In genomic region chr16:66961065-66961744, GRCh38 we compare ENCODE assay signal across 8 cellular contexts. TPM values are rescaled to one million over a fixed set of nuclear protein-coding genes. Genes with fewer than 3 reads are reported as not detected.
DNase-seq lines count a peak whose midpoint lies in the region; ATAC-seq and TF ChIP-seq lines count a peak whose summit lies in the region.

CES3 (plus strand) TSS chr16:66961266; CDS start chr16:66961308, 42 bp downstream.

- peaks cover 6% of the 10 kb centered on the region for H3K36me3 Mint-ChIP-seq in Caco-2 (ENCODE audit: insufficient read depth, unreplicated experiment)
- no peaks in the 10 kb centered on the region for H3K36me3 Mint-ChIP-seq in activated naive CD4-positive, alpha-beta T cell treated with anti-CD3 and anti-CD28 coated beads for 36 hours (ENCODE audit: low read depth)

- no peaks in the 10 kb centered on the region for H3K27me3 ChIP-seq in Caco-2 (replicated peaks; ENCODE audit: control insufficient read depth, insufficient read depth, low read length)

- no peaks in the 10 kb centered on the region for H3K9me3 ChIP-seq in Caco-2

- peak; percentile 78 to 94 for TF ChIP-seq CTCF in Caco-2 (IDR thresholded peaks at IDR 0.05; ENCODE audit: insufficient read depth in 1 of 2, low read depth in 1 of 2, low read length in 1 of 2, severe bottlenecking in 1 of 2, unreplicated experiment in 1 of 2)

- no peak within 1 kb of the TSS for H3K27ac Mint-ChIP-seq in Caco-2 (ENCODE audit: unreplicated experiment)
- no peak within 1 kb of the TSS for H3K27ac Mint-ChIP-seq in activated naive CD4-positive, alpha-beta T cell treated with anti-CD3 and anti-CD28 coated beads for 36 hours

- DNase-seq in Caco-2 (peak; percentile 80 to 83), RPMI8226 (peak; percentile 88), left cardiac atrium (peak; percentile 60), renal cortical epithelial cell (ENCODE audit: low read depth) (peak; percentile 68)
- DNase-seq in Jurkat, Clone E6-1 (ENCODE audit: low read depth, low spot score): peak; percentile 83
- DNase-seq in activated naive CD4-positive, alpha-beta T cell treated with anti-CD3 and anti-CD28 coated beads for 36 hours: peak; percentile 77
- DNase-seq in effector CD4-positive, alpha-beta T cell: no peak

- BruUV-seq in Caco-2 (replicated peaks; lab: Mats Ljungman, UMichigan): no TSS peak

- CTCF ChIA-PET in Caco-2 (lab: Charles Lee): interaction anchor here (0.6 to 1.6 kb wide), 10 partner anchors 8 to 285 kb away, joined by 3 to 8 read pairs (median 3); partner anchors contain the start of genes B3GNT9 and CDH16
- CTCF ChIA-PET in activated naive CD4-positive, alpha-beta T cell treated with anti-CD3 and anti-CD28 coated beads for 36 hours (lab: Charles Lee): interaction anchor here (0.6 to 1.7 kb wide), 13 partner anchors 9 to 409 kb away, joined by 3 to 11 read pairs (median 3); no protein-coding TSS in a partner anchor

- peak within 1 kb of the TSS; percentile 9 for H3K4me3 Mint-ChIP-seq in Caco-2 (ENCODE audit: unreplicated experiment)
- H3K4me3 Mint-ChIP-seq in activated naive CD4-positive, alpha-beta T cell treated with anti-CD3 and anti-CD28 coated beads for 36 hours: no peak within 1 kb of the TSS

- H3K4me1 ChIP-seq in Caco-2: no peaks in the 10 kb centered on the region

- POLR2A ChIA-PET in Caco-2 (lab: Charles Lee): interaction anchor here (0.5 kb wide), 1 partner anchor 286 kb away, joined by 3 read pairs; no protein-coding TSS in a partner anchor

- ATAC-seq in GM19467 (IDR thresholded peaks at IDR 0.05; ENCODE audit: unreplicated experiment) (peak; percentile 63), left cardiac atrium (peak; percentile 41 to 73)

- no peaks in the 10 kb centered on the region for H3K4me1 Mint-ChIP-seq in Caco-2 (ENCODE audit: low read depth, unreplicated experiment)
- H3K4me1 Mint-ChIP-seq in activated naive CD4-positive, alpha-beta T cell treated with anti-CD3 and anti-CD28 coated beads for 36 hours (ENCODE audit: low read depth): peaks cover 19% of the 10 kb centered on the region

- no peak within 1 kb of the TSS for H3K4me3 ChIP-seq in Caco-2 (ENCODE audit: low read depth, low read length)
- H3K4me3 ChIP-seq in Jurkat, Clone E6-1 (ENCODE audit: low read length): peak within 1 kb of the TSS; percentile 82

- no peaks in the 10 kb centered on the region for H3K9me3 Mint-ChIP-seq in Caco-2 (ENCODE audit: unreplicated experiment)
- H3K9me3 Mint-ChIP-seq in activated naive CD4-positive, alpha-beta T cell treated with anti-CD3 and anti-CD28 coated beads for 36 hours: no peaks in the 10 kb centered on the region

- no peaks in the 10 kb centered on the region for H3K36me3 ChIP-seq in Caco-2 (ENCODE audit: control insufficient read depth, insufficient read depth, low read length)

- intact Hi-C loops in Caco-2 (cut with micrococcal nuclease; ENCODE audit: unreplicated experiment) (no loop called here), left cardiac atrium (cut with DNase I) (no loop called here)
- intact Hi-C loops in activated naive CD4-positive, alpha-beta T cell treated with anti-CD3 and anti-CD28 coated beads for 36 hours (cut with micrococcal nuclease): no loop called here

- peaks cover 7% of the 10 kb centered on the region for H3K27me3 Mint-ChIP-seq in Caco-2 (ENCODE audit: insufficient read depth, unreplicated experiment)
- no peaks in the 10 kb centered on the region for H3K27me3 Mint-ChIP-seq in activated naive CD4-positive, alpha-beta T cell treated with anti-CD3 and anti-CD28 coated beads for 36 hours (ENCODE audit: low read depth)

RNA-seq across cellular contexts. Expression of gene CES3, which starts in this region (rescaled TPM):
- 0.79 and 0.95 TPM in 2 replicates for total RNA-seq in Caco-2 (2022)
- polyA plus RNA-seq in Jurkat, Clone E6-1 (2012; ENCODE audit: insufficient read depth, insufficient read length): 7.8 TPM
- total RNA-seq in activated naive CD4-positive, alpha-beta T cell treated with anti-CD3 and anti-CD28 coated beads for 36 hours: under 1 TPM; 0.17 to 0.55 TPM
- 1 to 10 TPM in 1 of 2 donors, under 1 TPM in 1; 0.63 to 1.4 TPM for total RNA-seq in left cardiac atrium
- 0.69 and 1.3 TPM in 2 replicates for total RNA-seq in renal cortical epithelial cell

Comparison
In these comparisons a context has a peak if more than half of its experiments do, and no peak if none do; other contexts are left out.
1. Peak in DNase-seq in Caco-2; RNA of the gene not detected or under 1 TPM.
2. Peak in DNase-seq in activated naive CD4-positive, alpha-beta T cell treated with anti-CD3 and anti-CD28 coated beads for 36 hours; RNA of the gene not detected or under 1 TPM.